ENCODE assay signal across 1 cellular context in the genomic region with DNA sequence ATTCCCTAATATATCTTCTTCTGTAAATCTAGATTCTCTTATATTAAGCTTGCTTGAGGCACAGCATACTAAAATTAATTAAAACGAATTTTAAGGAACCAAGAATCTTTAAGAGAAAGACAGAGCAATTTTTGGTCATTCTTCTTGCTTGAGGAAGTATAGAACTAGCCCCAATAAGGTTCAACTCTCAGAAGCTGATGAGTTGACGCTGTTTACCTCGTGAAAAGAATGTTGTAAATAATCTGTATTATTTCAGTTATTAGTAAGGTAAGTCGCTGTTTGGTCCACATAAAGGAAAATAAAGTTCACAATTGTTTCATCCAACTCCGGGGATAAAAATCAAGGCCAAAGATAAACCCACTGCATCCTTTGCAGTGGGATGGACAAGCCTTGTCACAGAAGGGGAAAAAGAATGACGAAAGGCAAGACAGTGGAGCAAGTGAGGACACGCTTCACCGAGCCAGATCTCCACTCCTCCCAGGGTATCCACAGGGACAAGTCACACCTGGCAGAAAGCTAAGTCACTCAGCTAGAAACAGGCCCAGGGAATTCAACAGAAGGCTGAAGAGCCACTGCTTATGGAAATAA.
TF ChIP-seq lines count a peak whose summit lies in the region.

No MANE protein-coding gene starts in this region.

TF ChIP-seq in WTC11, 78 proteins besides CTCF, POLR2A, EP300 and RAD21 (continued from another document):
- TF ChIP-seq, protein P1, sequence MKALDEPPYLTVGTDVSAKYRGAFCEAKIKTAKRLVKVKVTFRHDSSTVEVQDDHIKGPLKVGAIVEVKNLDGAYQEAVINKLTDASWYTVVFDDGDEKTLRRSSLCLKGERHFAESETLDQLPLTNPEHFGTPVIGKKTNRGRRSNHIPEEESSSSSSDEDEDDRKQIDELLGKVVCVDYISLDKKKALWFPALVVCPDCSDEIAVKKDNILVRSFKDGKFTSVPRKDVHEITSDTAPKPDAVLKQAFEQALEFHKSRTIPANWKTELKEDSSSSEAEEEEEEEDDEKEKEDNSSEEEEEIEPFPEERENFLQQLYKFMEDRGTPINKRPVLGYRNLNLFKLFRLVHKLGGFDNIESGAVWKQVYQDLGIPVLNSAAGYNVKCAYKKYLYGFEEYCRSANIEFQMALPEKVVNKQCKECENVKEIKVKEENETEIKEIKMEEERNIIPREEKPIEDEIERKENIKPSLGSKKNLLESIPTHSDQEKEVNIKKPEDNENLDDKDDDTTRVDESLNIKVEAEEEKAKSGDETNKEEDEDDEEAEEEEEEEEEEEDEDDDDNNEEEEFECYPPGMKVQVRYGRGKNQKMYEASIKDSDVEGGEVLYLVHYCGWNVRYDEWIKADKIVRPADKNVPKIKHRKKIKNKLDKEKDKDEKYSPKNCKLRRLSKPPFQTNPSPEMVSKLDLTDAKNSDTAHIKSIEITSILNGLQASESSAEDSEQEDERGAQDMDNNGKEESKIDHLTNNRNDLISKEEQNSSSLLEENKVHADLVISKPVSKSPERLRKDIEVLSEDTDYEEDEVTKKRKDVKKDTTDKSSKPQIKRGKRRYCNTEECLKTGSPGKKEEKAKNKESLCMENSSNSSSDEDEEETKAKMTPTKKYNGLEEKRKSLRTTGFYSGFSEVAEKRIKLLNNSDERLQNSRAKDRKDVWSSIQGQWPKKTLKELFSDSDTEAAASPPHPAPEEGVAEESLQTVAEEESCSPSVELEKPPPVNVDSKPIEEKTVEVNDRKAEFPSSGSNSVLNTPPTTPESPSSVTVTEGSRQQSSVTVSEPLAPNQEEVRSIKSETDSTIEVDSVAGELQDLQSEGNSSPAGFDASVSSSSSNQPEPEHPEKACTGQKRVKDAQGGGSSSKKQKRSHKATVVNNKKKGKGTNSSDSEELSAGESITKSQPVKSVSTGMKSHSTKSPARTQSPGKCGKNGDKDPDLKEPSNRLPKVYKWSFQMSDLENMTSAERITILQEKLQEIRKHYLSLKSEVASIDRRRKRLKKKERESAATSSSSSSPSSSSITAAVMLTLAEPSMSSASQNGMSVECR (CRISPR knock-in tag; IDR thresholded peaks at IDR 0.05; ENCODE audit: borderline replicate concordance): no peak
- TF ChIP-seq, protein P2, sequence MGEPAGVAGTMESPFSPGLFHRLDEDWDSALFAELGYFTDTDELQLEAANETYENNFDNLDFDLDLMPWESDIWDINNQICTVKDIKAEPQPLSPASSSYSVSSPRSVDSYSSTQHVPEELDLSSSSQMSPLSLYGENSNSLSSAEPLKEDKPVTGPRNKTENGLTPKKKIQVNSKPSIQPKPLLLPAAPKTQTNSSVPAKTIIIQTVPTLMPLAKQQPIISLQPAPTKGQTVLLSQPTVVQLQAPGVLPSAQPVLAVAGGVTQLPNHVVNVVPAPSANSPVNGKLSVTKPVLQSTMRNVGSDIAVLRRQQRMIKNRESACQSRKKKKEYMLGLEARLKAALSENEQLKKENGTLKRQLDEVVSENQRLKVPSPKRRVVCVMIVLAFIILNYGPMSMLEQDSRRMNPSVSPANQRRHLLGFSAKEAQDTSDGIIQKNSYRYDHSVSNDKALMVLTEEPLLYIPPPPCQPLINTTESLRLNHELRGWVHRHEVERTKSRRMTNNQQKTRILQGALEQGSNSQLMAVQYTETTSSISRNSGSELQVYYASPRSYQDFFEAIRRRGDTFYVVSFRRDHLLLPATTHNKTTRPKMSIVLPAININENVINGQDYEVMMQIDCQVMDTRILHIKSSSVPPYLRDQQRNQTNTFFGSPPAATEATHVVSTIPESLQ (CRISPR knock-in tag; IDR thresholded peaks at IDR 0.05): no peak
- TF ChIP-seq, protein P3, sequence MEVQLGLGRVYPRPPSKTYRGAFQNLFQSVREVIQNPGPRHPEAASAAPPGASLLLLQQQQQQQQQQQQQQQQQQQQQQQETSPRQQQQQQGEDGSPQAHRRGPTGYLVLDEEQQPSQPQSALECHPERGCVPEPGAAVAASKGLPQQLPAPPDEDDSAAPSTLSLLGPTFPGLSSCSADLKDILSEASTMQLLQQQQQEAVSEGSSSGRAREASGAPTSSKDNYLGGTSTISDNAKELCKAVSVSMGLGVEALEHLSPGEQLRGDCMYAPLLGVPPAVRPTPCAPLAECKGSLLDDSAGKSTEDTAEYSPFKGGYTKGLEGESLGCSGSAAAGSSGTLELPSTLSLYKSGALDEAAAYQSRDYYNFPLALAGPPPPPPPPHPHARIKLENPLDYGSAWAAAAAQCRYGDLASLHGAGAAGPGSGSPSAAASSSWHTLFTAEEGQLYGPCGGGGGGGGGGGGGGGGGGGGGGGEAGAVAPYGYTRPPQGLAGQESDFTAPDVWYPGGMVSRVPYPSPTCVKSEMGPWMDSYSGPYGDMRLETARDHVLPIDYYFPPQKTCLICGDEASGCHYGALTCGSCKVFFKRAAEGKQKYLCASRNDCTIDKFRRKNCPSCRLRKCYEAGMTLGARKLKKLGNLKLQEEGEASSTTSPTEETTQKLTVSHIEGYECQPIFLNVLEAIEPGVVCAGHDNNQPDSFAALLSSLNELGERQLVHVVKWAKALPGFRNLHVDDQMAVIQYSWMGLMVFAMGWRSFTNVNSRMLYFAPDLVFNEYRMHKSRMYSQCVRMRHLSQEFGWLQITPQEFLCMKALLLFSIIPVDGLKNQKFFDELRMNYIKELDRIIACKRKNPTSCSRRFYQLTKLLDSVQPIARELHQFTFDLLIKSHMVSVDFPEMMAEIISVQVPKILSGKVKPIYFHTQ (CRISPR knock-in tag; IDR thresholded peaks at IDR 0.05): no peak
- TF ChIP-seq GTF2I (CRISPR knock-in tag; conservative IDR thresholded peaks at IDR 0.05): no peak
- TF ChIP-seq, protein P4, sequence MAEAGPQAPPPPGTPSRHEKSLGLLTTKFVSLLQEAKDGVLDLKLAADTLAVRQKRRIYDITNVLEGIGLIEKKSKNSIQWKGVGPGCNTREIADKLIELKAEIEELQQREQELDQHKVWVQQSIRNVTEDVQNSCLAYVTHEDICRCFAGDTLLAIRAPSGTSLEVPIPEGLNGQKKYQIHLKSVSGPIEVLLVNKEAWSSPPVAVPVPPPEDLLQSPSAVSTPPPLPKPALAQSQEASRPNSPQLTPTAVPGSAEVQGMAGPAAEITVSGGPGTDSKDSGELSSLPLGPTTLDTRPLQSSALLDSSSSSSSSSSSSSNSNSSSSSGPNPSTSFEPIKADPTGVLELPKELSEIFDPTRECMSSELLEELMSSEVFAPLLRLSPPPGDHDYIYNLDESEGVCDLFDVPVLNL (CRISPR knock-in tag; IDR thresholded peaks at IDR 0.05; ENCODE audit: borderline replicate concordance, low read depth): no peak
- TF ChIP-seq, protein P5, sequence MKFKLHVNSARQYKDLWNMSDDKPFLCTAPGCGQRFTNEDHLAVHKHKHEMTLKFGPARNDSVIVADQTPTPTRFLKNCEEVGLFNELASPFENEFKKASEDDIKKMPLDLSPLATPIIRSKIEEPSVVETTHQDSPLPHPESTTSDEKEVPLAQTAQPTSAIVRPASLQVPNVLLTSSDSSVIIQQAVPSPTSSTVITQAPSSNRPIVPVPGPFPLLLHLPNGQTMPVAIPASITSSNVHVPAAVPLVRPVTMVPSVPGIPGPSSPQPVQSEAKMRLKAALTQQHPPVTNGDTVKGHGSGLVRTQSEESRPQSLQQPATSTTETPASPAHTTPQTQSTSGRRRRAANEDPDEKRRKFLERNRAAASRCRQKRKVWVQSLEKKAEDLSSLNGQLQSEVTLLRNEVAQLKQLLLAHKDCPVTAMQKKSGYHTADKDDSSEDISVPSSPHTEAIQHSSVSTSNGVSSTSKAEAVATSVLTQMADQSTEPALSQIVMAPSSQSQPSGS (CRISPR knock-in tag; IDR thresholded peaks at IDR 0.05; ENCODE audit: borderline replicate concordance, low read depth): no peak
- TF ChIP-seq, protein P6, sequence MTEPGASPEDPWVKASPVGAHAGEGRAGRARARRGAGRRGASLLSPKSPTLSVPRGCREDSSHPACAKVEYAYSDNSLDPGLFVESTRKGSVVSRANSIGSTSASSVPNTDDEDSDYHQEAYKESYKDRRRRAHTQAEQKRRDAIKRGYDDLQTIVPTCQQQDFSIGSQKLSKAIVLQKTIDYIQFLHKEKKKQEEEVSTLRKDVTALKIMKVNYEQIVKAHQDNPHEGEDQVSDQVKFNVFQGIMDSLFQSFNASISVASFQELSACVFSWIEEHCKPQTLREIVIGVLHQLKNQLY (CRISPR knock-in tag; IDR thresholded peaks at IDR 0.05): no peak
